Comparison of ENCODE assay signal across 8 cellular contexts in the genomic region with DNA sequence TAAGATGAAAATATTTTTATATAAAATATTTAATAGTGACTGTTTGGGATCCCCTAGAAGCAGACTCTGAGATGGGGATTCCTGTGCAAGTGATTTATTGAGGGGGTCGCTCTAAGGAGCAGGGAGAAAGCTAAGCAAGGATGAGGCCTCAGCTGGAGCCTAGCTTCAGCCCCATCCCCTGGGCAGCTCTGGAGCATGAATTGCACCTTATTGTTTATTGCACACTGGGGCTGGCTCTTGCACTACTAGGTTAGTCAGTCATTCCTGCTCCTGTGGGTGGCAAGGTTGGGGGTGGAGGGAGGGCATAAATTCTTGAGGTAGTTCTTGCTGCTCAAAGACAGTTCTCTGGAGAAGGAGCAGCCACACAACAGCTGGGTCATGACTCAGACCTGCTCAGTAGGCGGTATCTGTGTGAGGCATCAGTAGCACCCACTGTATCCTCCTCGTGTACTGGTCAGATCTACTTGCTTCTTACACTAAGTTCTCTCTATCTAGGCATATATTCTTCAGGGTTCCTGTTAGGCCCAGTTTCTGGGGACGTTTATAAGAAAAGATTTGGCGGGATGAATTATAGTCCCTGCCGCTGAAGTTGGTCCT. TPM values are rescaled to one million over a fixed set of nuclear protein-coding genes. Genes with fewer than 3 reads are reported as not detected.
DNase-seq lines count a peak whose midpoint lies in the region; ATAC-seq, FAIRE-seq and TF ChIP-seq lines count a peak whose summit lies in the region.

No MANE protein-coding gene starts in this region.

- DNase-seq in HT1080 (ENCODE audit: low read depth) (peak; percentile 92), hepatic stellate cell (ENCODE audit: low spot score) (peak; percentile 40), small intestine (no peak), NCI-H2171 treated with DMSO at 0.1 percent for 48 hours (lab: John Stamatoyannopoulos, UW) (no peak), suprapubic skin (ENCODE audit: low spot score in 2 of 2) (no peak)
- peak in 2 of 3 experiments; percentile 42 to 46 for DNase-seq in activated CD8-positive, alpha-beta memory T cell treated with anti-CD3 and anti-CD28 coated beads for 48 hours (ENCODE audit: low read depth in 2 of 3, low spot score in 2 of 3)
- DNase-seq in stimulated activated naive CD8-positive, alpha-beta T cell treated with anti-CD3 and anti-CD28 coated beads, Interleukin-15, Interleukin-2, amounts not matched to agents 100 U/mL and 50 U/mL, for 24 hours: peak; percentile 77

- H3K27me3 ChIP-seq in small intestine (ENCODE audit: control insufficient read depth in 2 of 2, insufficient read depth in 2 of 2, low read length in 2 of 2) (no peaks in the 10 kb centered on the region), suprapubic skin (no peaks in the 10 kb centered on the region)

- TF ChIP-seq POLR2A in suprapubic skin (IDR thresholded peaks at IDR 0.05): no peak

- H3K27ac ChIP-seq in small intestine (ENCODE audit: low read depth in 1 of 2, low read length in 1 of 2) (no peak overlapping the region), suprapubic skin (no peak overlapping the region)

- no peak for TF ChIP-seq CTCF in suprapubic skin (IDR thresholded peaks at IDR 0.05)

- H3K4me3 ChIP-seq in small intestine (ENCODE audit: low read depth in 1 of 2, low read length in 2 of 2) (no peak overlapping the region), suprapubic skin (no peak overlapping the region)

- FAIRE-seq in small intestine (lab: Jason Lieb, UNC): no peak

- no peak for TF ChIP-seq EP300 in suprapubic skin (IDR thresholded peaks at IDR 0.05)

- no peaks in the 10 kb centered on the region for H3K36me3 ChIP-seq in small intestine (ENCODE audit: control insufficient read depth in 2 of 2, insufficient read depth in 2 of 2, low read length in 2 of 2)
- H3K36me3 ChIP-seq in suprapubic skin: no peaks in the 10 kb centered on the region

- 76 to 83% (median 78%) methylated on average over 6 of the region's 6 CpGs for WGBS in small intestine, 3 donors
- WGBS in suprapubic skin: 76% methylated on average over 6 of the region's 6 CpGs

- peaks cover 0 to 12% of the 10 kb centered on the region in 2 donors for H3K4me1 ChIP-seq in small intestine (ENCODE audit: control insufficient read depth in 2 of 2, insufficient read depth in 1 of 2, low read depth in 1 of 2, low read length in 1 of 2)
- H3K4me1 ChIP-seq in suprapubic skin: peaks cover 35% of the 10 kb centered on the region

- ATAC-seq in GM18861 (IDR thresholded peaks at IDR 0.05; ENCODE audit: unreplicated experiment): peak; percentile 69
- peak; percentile 100 for ATAC-seq in stimulated activated naive CD8-positive, alpha-beta T cell treated with anti-CD3 and anti-CD28 coated beads, Interleukin-15, Interleukin-2, amounts not matched to agents 100 U/mL and 50 U/mL, for 24 hours

- H3K9me3 ChIP-seq in small intestine (ENCODE audit: control insufficient read depth, low read depth) (no peaks in the 10 kb centered on the region), suprapubic skin (no peaks in the 10 kb centered on the region)

RNA-seq across cellular contexts. Expression of gene TNFSF10, which starts 27.2 kb away (rescaled TPM):
- not detected in 2 replicates for total RNA-seq in HT1080 (2014; rRNA removed; shearing (Covaris generic))
- 0.09 and 0.15 TPM in 2 replicates for polyA plus RNA-seq in HT1080 (2015; cell fraction: cytosol; rRNA removed)
- 0.07 and 0.08 TPM in 2 replicates for polyA plus RNA-seq in HT1080 (2015; cell fraction: nucleus; rRNA removed)
- polyA plus RNA-seq in small intestine: 10 to 100 TPM; 31.1 to 50.8 (median 37.8) TPM
- total RNA-seq in suprapubic skin: 10 to 100 TPM; 56.7 to 88.7 (median 66.3) TPM

Comparison
In these comparisons a context has a peak if more than half of its experiments do, and no peak if none do; other contexts are left out.
1. DNase-seq: peak in HT1080 (single experiment), activated CD8-positive, alpha-beta memory T cell treated with anti-CD3 and anti-CD28 coated beads for 48 hours (2 of 3), hepatic stellate cell (single experiment) and stimulated activated naive CD8-positive, alpha-beta T cell treated with anti-CD3 and anti-CD28 coated beads, Interleukin-15, Interleukin-2, amounts not matched to agents 100 U/mL and 50 U/mL, for 24 hours (single experiment); none in small intestine (single experiment), NCI-H2171 treated with DMSO at 0.1 percent for 48 hours (single experiment) and suprapubic skin (0 of 2).
2. RNA of gene TNFSF10, which starts 27.2 kb away (total RNA-seq): 56.7 to 88.7 TPM in suprapubic skin; not detected in HT1080; every median in the first group is over 10 times any median in the second.